Comparison of ENCODE assay signal across 8 cellular contexts in genomic region chr12:103924761-103925641, GRCh38. TPM values are rescaled to one million over a fixed set of nuclear protein-coding genes. Genes with fewer than 3 reads are reported as not detected.
DNase-seq lines count a peak whose midpoint lies in the region; ATAC-seq and TF ChIP-seq lines count a peak whose summit lies in the region.

No MANE protein-coding gene starts in this region.

- no peak for TF ChIP-seq CTCF in RWPE1 (conservative IDR thresholded peaks at IDR 0.05; ENCODE audit: low read depth)

- intact Hi-C loops in posterior vena cava (cut with DNase I), result loop anchor here in 1 of 2 donors (5.0 kb wide), 1 partner anchor 1072 kb away; no protein-coding TSS in a partner anchor
- intact Hi-C loops in right cardiac atrium (cut with DNase I), result no loop called here

- H3K27me3 ChIP-seq in right cardiac atrium (ENCODE audit: control insufficient read depth, insufficient read depth), result no peaks in the 10 kb centered on the region

- no peak overlapping the region for H3K4me3 ChIP-seq in right cardiac atrium (ENCODE audit: low read length)

- CTCF ChIA-PET in RWPE1 (lab: Yijun Ruan, JAX), result no interaction called here

- DNase-seq in ACHN, result peak; percentile 81
- peak; percentile 4 for DNase-seq in RWPE1 (ENCODE audit: low spot score)
- peak; percentile 56 for DNase-seq in epithelial cell of prostate (ENCODE audit: low read depth, low spot score)
- no peak for DNase-seq in posterior vena cava (ENCODE audit: low spot score)
- DNase-seq in right cardiac atrium, result no peak
- DNase-seq in cerebellum (ENCODE audit: low spot score), result no peak

- POLR2A ChIA-PET in RWPE1 (lab: Yijun Ruan, JAX; ENCODE audit: low non-redundant PET), result interaction anchor here (0.6 kb wide), 1 partner anchor 15 kb away, joined by 3 read pairs; no protein-coding TSS in a partner anchor

- 86% methylated on average over 9 of the region's 9 CpGs for WGBS in right cardiac atrium

- no peaks in the 10 kb centered on the region for H3K4me1 ChIP-seq in right cardiac atrium (ENCODE audit: control insufficient read depth, insufficient read depth, low read length)

- H3K9me3 ChIP-seq in right cardiac atrium (ENCODE audit: control insufficient read depth, low read length), result no peaks in the 10 kb centered on the region

- ATAC-seq in GM18858 (IDR thresholded peaks at IDR 0.05; ENCODE audit: unreplicated experiment) (peak; percentile 41), HG03045 (IDR thresholded peaks at IDR 0.05; ENCODE audit: unreplicated experiment) (peak; percentile 36), right cardiac atrium (no peak)

- in situ Hi-C loops in ACHN (cut with HindIII; ENCODE audit: low pct_ligation_motif_present, low pct_unique_long_range_greater_than_20kb, low sequenced_read_pairs), result no loop called here

- no peak overlapping the region for H3K27ac ChIP-seq in RWPE1
- H3K27ac ChIP-seq in epithelial cell of prostate, result no peak overlapping the region
- no peak overlapping the region for H3K27ac ChIP-seq in right cardiac atrium (ENCODE audit: low read length)

RNA-seq across cellular contexts. Expression of gene HSP90B1, which starts 5.2 kb away (rescaled TPM):
- total RNA-seq in posterior vena cava, result 100 to 1,000 TPM; 673 to 848 TPM
- 100 to 1,000 TPM; 292 to 625 (median 497) TPM for total RNA-seq in right cardiac atrium
- 369 TPM for polyA plus RNA-seq in right cardiac atrium
- total RNA-seq in cerebellum, result 165 TPM

RNA-seq across cellular contexts. Expression of gene TDG, which starts 40.7 kb away (rescaled TPM):
- total RNA-seq in posterior vena cava (10 to 100 TPM; 17.4 to 17.6 TPM), right cardiac atrium (10 to 100 TPM; 10.6 to 17.7 (median 12.4) TPM), cerebellum (42.9 TPM)
- 9.8 TPM for polyA plus RNA-seq in right cardiac atrium

Comparison
In these comparisons a context has a peak if more than half of its experiments do, and no peak if none do; other contexts are left out.
1. DNase-seq: peak in ACHN (single experiment), RWPE1 (single experiment) and epithelial cell of prostate (single experiment); none in posterior vena cava (single experiment), right cardiac atrium (0 of 3) and cerebellum (single experiment).
2. ATAC-seq: peak in GM18858 (single experiment) and HG03045 (single experiment); none in right cardiac atrium (0 of 2).